ENCODE assay signal across 8 cellular contexts in genomic region chr19:45423589-45424190, GRCh38. TPM values are rescaled to one million over a fixed set of nuclear protein-coding genes. Genes with fewer than 3 reads are reported as not detected.
A peak's percentile ranks its signal among the peaks of the same experiment; 100 is the strongest.
DNase-seq lines count a peak whose midpoint lies in the region; ATAC-seq, FAIRE-seq and TF ChIP-seq lines count a peak whose summit lies in the region.

ERCC1 (minus strand) TSS chr19:45423917; CDS start chr19:45423374, 543 bp downstream.

- no peak within 1 kb of the TSS for H3T11ph ChIP-seq in H9 (ENCODE audit: low read length)

- no peaks in the 10 kb centered on the region for H3K79me2 ChIP-seq in H9 (ENCODE audit: insufficient read depth, low read length)

- H3K9me3 ChIP-seq in H9 (ENCODE audit: control insufficient read depth, low read depth, low read length) (no peaks in the 10 kb centered on the region), ovary (no peaks in the 10 kb centered on the region)

- peak within 1 kb of the TSS; percentile 84 for H3K27ac ChIP-seq in H9 (ENCODE audit: insufficient read length, low read depth, low read length)
- peak within 1 kb of the TSS; percentile 42 to 87 for H3K27ac ChIP-seq in ovary

- H4K20me1 ChIP-seq in H9 (ENCODE audit: control insufficient read depth, insufficient read depth, insufficient read length) = no peaks in the 10 kb centered on the region

- H3K18ac ChIP-seq in H9 (ENCODE audit: insufficient read length, low read depth, low read length) = peak within 1 kb of the TSS; percentile 55

- H3K4me3 Mint-ChIP-seq in H9 = peak within 1 kb of the TSS; percentile 85 to 94

- H3K23ac ChIP-seq in H9 (ENCODE audit: insufficient read length, low read depth, low read length) = no peak within 1 kb of the TSS

- peaks cover 10 to 19% (median 18%) of the 10 kb centered on the region in 3 experiments; a peak in 6 of 7 replicates for H3K36me3 Mint-ChIP-seq in H9 (ENCODE audit: insufficient read depth in 1 of 3, low read depth in 3 of 3)
- peaks cover 0 to 14% of the 10 kb centered on the region in 2 donors for H3K36me3 Mint-ChIP-seq in activated naive CD4-positive, alpha-beta T cell treated with anti-CD3 and anti-CD28 coated beads, Interleukin-2, amount 50 U/mL, for 72 hours

- no peaks in the 10 kb centered on the region for H3K79me1 ChIP-seq in H9 (ENCODE audit: insufficient read depth, low read depth, low read length, poor library complexity, severe bottlenecking)

- no peak within 1 kb of the TSS for H4K5ac ChIP-seq in H9 (ENCODE audit: insufficient read length, low read depth, low read length)

- no peak within 1 kb of the TSS for H3K4ac ChIP-seq in H9 (ENCODE audit: low read depth, low read length)

- H3K4me1 Mint-ChIP-seq in H9 = peaks cover 23 to 32% of the 10 kb centered on the region in 2 experiments

- DNase-seq in GM03348 (ENCODE audit: low spot score) = peak; percentile 95
- DNase-seq in H9 = peak; percentile 100
- peak; percentile 96 for DNase-seq in M059J (ENCODE audit: low read depth)
- peak; percentile 83 to 88 for DNase-seq in activated naive CD4-positive, alpha-beta T cell treated with anti-CD3 and anti-CD28 coated beads, Interleukin-2, amount 50 U/mL, for 72 hours (ENCODE audit: low spot score in 2 of 2)
- peak; percentile 80 to 96 (median 91) for DNase-seq in head of caudate nucleus
- DNase-seq in ovary = peak in 4 of 5 donors; percentile 96 to 98 (median 96)
- DNase-seq in urothelium cell line (ENCODE audit: low spot score) = peak; percentile 97

- TF ChIP-seq EP300 in ovary (IDR thresholded peaks at IDR 0.05) = no peak

- no CpG with 5 or more reads among the region's 37 CpGs for WGBS in H9 (ENCODE audit: extremely low coverage, insufficient read length, low lambda C conversion rate)
- 0 to 2% (median 1%) methylated on average over 37 of the region's 37 CpGs for WGBS in ovary, 3 donors

- H2AK5ac ChIP-seq in H9 (ENCODE audit: insufficient read length, low read length) = no peak within 1 kb of the TSS

- H2BK15ac ChIP-seq in H9 (ENCODE audit: low read depth, low read length) = no peak within 1 kb of the TSS

- no peaks in the 10 kb centered on the region; the same call in 1 of the 2 replicates for H3K27me3 Mint-ChIP-seq in H9 (ENCODE audit: low read depth)

- H3K56ac ChIP-seq in H9 (ENCODE audit: insufficient read length, low read depth, low read length) = no peak within 1 kb of the TSS

- peak within 1 kb of the TSS; percentile 63 for H3K4me3 ChIP-seq in ovary

- no peak within 1 kb of the TSS for H2BK5ac ChIP-seq in H9 (ENCODE audit: insufficient read length, low read length)

- no peak within 1 kb of the TSS for H2AFZ ChIP-seq in H9 (ENCODE audit: low read length)

- peak within 1 kb of the TSS; percentile 47 for H3K9ac ChIP-seq in H9 (ENCODE audit: extremely low read depth, insufficient read length, low read length)

- intact Hi-C loops in head of caudate nucleus (cut with DNase I) (no loop called here), ovary (cut with DNase I) (loop anchor here in 2 of 4 donors (2.0 to 10.0 kb wide), 2 partner anchors 17 to 261 kb away; no protein-coding TSS in a partner anchor)

- H3K36me3 ChIP-seq in ovary = no peaks in the 10 kb centered on the region

- FAIRE-seq in urothelium cell line (lab: Jason Lieb, UNC) = peak; percentile 72

- no peak within 1 kb of the TSS for H4K91ac ChIP-seq in H9 (ENCODE audit: insufficient read length, low read depth, low read length)

- H4K8ac ChIP-seq in H9 (replicated peaks; ENCODE audit: insufficient read length, low read depth, low read length) = no peak within 1 kb of the TSS

- TF ChIP-seq CTCF in H9 (conservative IDR thresholded peaks at IDR 0.05) (no peak), ovary (IDR thresholded peaks at IDR 0.05) (no peak)

- H2BK20ac ChIP-seq in H9 (ENCODE audit: low read depth, low read length, poor library complexity, severe bottlenecking) = no peak within 1 kb of the TSS

- peak within 1 kb of the TSS; percentile 60; the same call in 1 of the 2 replicates for H3K14ac ChIP-seq in H9 (ENCODE audit: insufficient read depth, low read length)

- H2BK120ac ChIP-seq in H9 (ENCODE audit: low read depth, low read length, poor library complexity, severe bottlenecking) = no peak within 1 kb of the TSS

- no peak within 1 kb of the TSS for H2BK12ac ChIP-seq in H9 (ENCODE audit: insufficient read length, low read depth, low read length)

- peak within 1 kb of the TSS; percentile 99 for H3K27ac Mint-ChIP-seq in H9
- peak within 1 kb of the TSS; percentile 87 to 98 for H3K27ac Mint-ChIP-seq in activated naive CD4-positive, alpha-beta T cell treated with anti-CD3 and anti-CD28 coated beads, Interleukin-2, amount 50 U/mL, for 72 hours

- H3K23me2 ChIP-seq in H9 (ENCODE audit: insufficient read length, low read depth, low read length, poor library complexity, severe bottlenecking) = peaks cover 18% of the 10 kb centered on the region

- H3K4me1 ChIP-seq in H9 (ENCODE audit: insufficient read depth, low read length) = peaks cover 2% of the 10 kb centered on the region; the same call in 1 of the 2 replicates
- peaks cover 10% of the 10 kb centered on the region for H3K4me1 ChIP-seq in ovary (ENCODE audit: insufficient read depth)

- TF ChIP-seq POLR2A in Raji (IDR thresholded peaks at IDR 0.05; ENCODE audit: insufficient read depth, low read depth, low read length) (peak; percentile 81), ovary (IDR thresholded peaks at IDR 0.05) (peak; percentile 69)

- peak within 1 kb of the TSS; percentile 84 for H3K4me2 ChIP-seq in H9 (ENCODE audit: insufficient read depth, insufficient read length, low read length)

- H3K9me3 Mint-ChIP-seq in H9 = no peaks in the 10 kb centered on the region; a peak in 2 of 5 replicates
- H3K9me3 Mint-ChIP-seq in activated naive CD4-positive, alpha-beta T cell treated with anti-CD3 and anti-CD28 coated beads, Interleukin-2, amount 50 U/mL, for 72 hours = no peaks in the 10 kb centered on the region

- H3K27me3 ChIP-seq in H9 (ENCODE audit: insufficient read depth, low read length) (no peaks in the 10 kb centered on the region), ovary (no peaks in the 10 kb centered on the region)

- peak; percentile 62 to 78 for ATAC-seq in activated naive CD4-positive, alpha-beta T cell treated with anti-CD3 and anti-CD28 coated beads, Interleukin-2, amount 50 U/mL, for 72 hours

RNA-seq across cellular contexts. Expression of gene ERCC1, which starts in this region (rescaled TPM):
- total RNA-seq in H9 (2021) (62.4 and 66.7 TPM in 2 replicates), ovary (10 to 100 TPM; 70.7 to 98.6 (median 83.9) TPM)
- 78.1 and 87.7 TPM in 2 replicates for total RNA-seq in M059J (2014; rRNA removed; shearing (Covaris generic))
- total RNA-seq in activated naive CD4-positive, alpha-beta T cell treated with anti-CD3 and anti-CD28 coated beads, Interleukin-2, amount 50 U/mL, for 72 hours = 10 to 100 TPM in 1 of 2 donors, 1 to 10 TPM in 1; 9.7 to 60.7 TPM
- 10 to 100 TPM; 41.1 to 64.3 TPM for polyA plus RNA-seq in ovary

Comparison
In these comparisons a context has a peak if more than half of its experiments do, and no peak if none do; other contexts are left out.
1. Peak in every context shown above with its lines: DNase-seq, ATAC-seq, H3K4me3 ChIP-seq and H3K27ac ChIP-seq.